ENCODE assay signal across 18 cellular contexts in the genomic region with DNA sequence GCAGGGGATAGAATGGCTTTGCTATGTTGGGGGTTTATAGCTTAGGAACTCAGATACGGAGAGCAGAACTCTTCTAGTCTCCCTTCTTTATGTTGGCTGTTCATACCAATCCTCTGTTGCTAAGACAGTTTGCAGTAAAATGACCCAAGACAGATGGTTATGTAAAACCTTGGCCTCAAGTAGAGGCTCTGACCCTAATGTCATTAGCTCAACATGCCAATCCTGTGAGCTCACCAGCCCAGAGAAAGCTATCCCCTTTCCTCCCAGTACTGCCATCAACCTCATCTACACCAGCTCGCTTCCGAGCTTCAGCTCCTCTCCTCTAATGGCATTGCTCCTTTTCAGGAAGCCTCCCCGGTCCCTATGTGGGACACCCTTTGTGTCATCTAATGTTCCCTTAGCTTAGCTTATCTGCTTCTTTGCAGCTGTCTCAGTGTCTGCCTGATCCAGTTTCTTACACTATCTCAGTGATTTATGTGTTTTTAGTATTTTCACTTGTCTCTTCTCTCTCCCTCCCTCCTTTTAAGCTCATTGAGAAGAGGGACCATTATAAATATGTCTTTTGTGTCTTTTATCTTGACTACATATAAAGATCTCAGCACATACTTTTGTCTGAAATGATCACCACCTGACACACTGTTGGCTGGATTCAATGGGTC.
DNase-seq lines count a peak whose midpoint lies in the region; ATAC-seq, FAIRE-seq and TF ChIP-seq lines count a peak whose summit lies in the region.
"Had no signal": no experiment of that assay in that cellular context is flagged by ENCODE, and none has a peak within 500 bp of the region (broad histone marks: within the 10 kb centered on the region; RNA-seq: fewer than 3 reads in every experiment).

No MANE protein-coding gene starts in this region.

- no peak overlapping the region for H3K4me3 ChIP-seq in bronchial epithelial cell (ENCODE audit: low read depth, low read length)
- H3K4me3 ChIP-seq in aorta (ENCODE audit: low read length in 2 of 2) = no peak overlapping the region
- no peak overlapping the region for H3K4me3 ChIP-seq in prostate gland
- H3K4me3 ChIP-seq: SK-N-MC, suprapubic skin had no signal

- no peak overlapping the region for H3K4me3 Mint-ChIP-seq in activated naive CD8-positive, alpha-beta T cell treated with anti-CD3 and anti-CD28 coated beads, Interleukin-2, amount 50 U/mL, for 24 hours
- H3K4me3 Mint-ChIP-seq: activated naive CD8-positive, alpha-beta T cell; natural killer cell had no signal

- H3K27ac Mint-ChIP-seq in activated naive CD8-positive, alpha-beta T cell treated with anti-CD3 and anti-CD28 coated beads, Interleukin-2, amount 50 U/mL, for 24 hours = no peak overlapping the region
- H3K27ac Mint-ChIP-seq: activated naive CD8-positive, alpha-beta T cell; natural killer cell had no signal

- POLR2A ChIA-PET in GM10248 (lab: Yijun Ruan, JAX) = no interaction called here

- no peaks in the 10 kb centered on the region for H3K36me3 Mint-ChIP-seq in activated naive CD8-positive, alpha-beta T cell treated with anti-CD3 and anti-CD28 coated beads, Interleukin-2, amount 50 U/mL, for 24 hours (ENCODE audit: low read depth)
- H3K36me3 Mint-ChIP-seq: activated naive CD8-positive, alpha-beta T cell; natural killer cell had no signal

- WGBS in aorta, 2 donors = 63 to 75% methylated on average over 4 of the region's 4 CpGs
- WGBS in prostate gland = 84% methylated on average over 4 of the region's 4 CpGs

- H3K9me3 ChIP-seq in aorta (ENCODE audit: control insufficient read depth, low read length) (peaks cover 2% of the 10 kb centered on the region), prostate gland (no peaks in the 10 kb centered on the region)
- H3K9me3 ChIP-seq: suprapubic skin had no signal

- ATAC-seq in aorta (ENCODE audit: low FRiP score) = peak; percentile 65
- no peak for ATAC-seq in activated naive CD8-positive, alpha-beta T cell treated with anti-CD3 and anti-CD28 coated beads, Interleukin-2, amount 50 U/mL, for 24 hours
- ATAC-seq: natural killer cell had no signal

- H3K27me3 ChIP-seq in bronchial epithelial cell (ENCODE audit: control insufficient read depth, insufficient read depth, low read length) = no peaks in the 10 kb centered on the region
- H3K27me3 ChIP-seq in aorta (ENCODE audit: control insufficient read depth in 1 of 2, insufficient read depth in 2 of 2, low read length in 1 of 2) = no peaks in the 10 kb centered on the region
- no peaks in the 10 kb centered on the region for H3K27me3 ChIP-seq in prostate gland (replicated peaks; ENCODE audit: insufficient read depth)
- H3K27me3 ChIP-seq: suprapubic skin had no signal

- DNase-seq in DMS 273 (lab: John Stamatoyannopoulos, UW; ENCODE audit: unreplicated experiment) (peak; percentile 63), DMS 273 treated with DMSO at 0.1 percent for 48 hours (lab: John Stamatoyannopoulos, UW) (no peak), bronchial epithelial cell (ENCODE audit: low read depth) (no peak), iris pigment epithelial cell (ENCODE audit: low read depth) (peak; percentile 38), aorta (peak in 1 of 2 donors; percentile 40), GM10248 (ENCODE audit: extremely low spot score) (no peak), prostate gland (ENCODE audit: low spot score) (no peak)
- no peak for DNase-seq in activated naive CD8-positive, alpha-beta T cell treated with anti-CD3 and anti-CD28 coated beads, Interleukin-2, amount 50 U/mL, for 24 hours
- DNase-seq: Calu3, natural killer cell, NCI-H2081, small intestine had no signal

- H3K4me1 Mint-ChIP-seq in activated naive CD8-positive, alpha-beta T cell treated with anti-CD3 and anti-CD28 coated beads, Interleukin-2, amount 50 U/mL, for 24 hours = no peaks in the 10 kb centered on the region
- H3K4me1 Mint-ChIP-seq: natural killer cell had no signal

- FAIRE-seq in bronchial epithelial cell (lab: Jason Lieb, UNC) = peak; percentile 76
- FAIRE-seq: keratinocyte, small intestine had no signal

- no peaks in the 10 kb centered on the region for H3K9me3 Mint-ChIP-seq in activated naive CD8-positive, alpha-beta T cell treated with anti-CD3 and anti-CD28 coated beads, Interleukin-2, amount 50 U/mL, for 24 hours
- H3K9me3 Mint-ChIP-seq: natural killer cell had no signal

- no peak for TF ChIP-seq POLR2A in prostate gland (IDR thresholded peaks at IDR 0.05)

- intact Hi-C loops in aorta (cut with DNase I) (no loop called here), prostate gland (cut with DNase I) (no loop called here)

- H3K27me3 Mint-ChIP-seq in activated naive CD8-positive, alpha-beta T cell treated with anti-CD3 and anti-CD28 coated beads, Interleukin-2, amount 50 U/mL, for 24 hours = peaks cover 2% of the 10 kb centered on the region
- H3K27me3 Mint-ChIP-seq: activated naive CD8-positive, alpha-beta T cell had no signal

- H3K27ac ChIP-seq in aorta (ENCODE audit: low read depth in 1 of 2, low read length in 2 of 2) (no peak overlapping the region), prostate gland (no peak overlapping the region)
- H3K27ac ChIP-seq: 22Rv1, SK-N-MC, suprapubic skin, VCaP had no signal

- no peaks in the 10 kb centered on the region for H3K36me3 ChIP-seq in bronchial epithelial cell (ENCODE audit: control insufficient read depth, insufficient read depth, low read length)
- no peaks in the 10 kb centered on the region for H3K36me3 ChIP-seq in aorta (ENCODE audit: control insufficient read depth in 1 of 2, insufficient read depth in 2 of 2, low read length in 1 of 2)
- no peaks in the 10 kb centered on the region for H3K36me3 ChIP-seq in prostate gland
- H3K36me3 ChIP-seq: suprapubic skin had no signal

- no peak for TF ChIP-seq CTCF in bronchial epithelial cell (IDR thresholded peaks at IDR 0.05; ENCODE audit: insufficient read depth, low read length, severe bottlenecking)
- TF ChIP-seq CTCF in GM10248 (IDR thresholded peaks at IDR 0.05; ENCODE audit: control extremely low read depth, extremely low read depth, low read depth, missing control alignments) = no peak
- no peak for TF ChIP-seq CTCF in prostate gland (IDR thresholded peaks at IDR 0.05)

- H3K4me1 ChIP-seq in aorta (ENCODE audit: control insufficient read depth in 1 of 2, insufficient read depth in 2 of 2, low read length in 2 of 2) (no peaks in the 10 kb centered on the region), prostate gland (replicated peaks) (no peaks in the 10 kb centered on the region)
- H3K4me1 ChIP-seq: suprapubic skin had no signal

- CTCF ChIA-PET in GM10248 (lab: Yijun Ruan, JAX) = interaction anchor here (1.5 to 2.5 kb wide), 2 partner anchors 16 to 65 kb away, joined by 4 to 9 read pairs; no protein-coding TSS in a partner anchor

Comparison
In these comparisons a context has a peak if more than half of its experiments do, and no peak if none do; other contexts are left out.
1. DNase-seq: peak in DMS 273 (single experiment) and iris pigment epithelial cell (single experiment); none in DMS 273 treated with DMSO at 0.1 percent for 48 hours (single experiment), bronchial epithelial cell (single experiment), GM10248 (single experiment), prostate gland (single experiment) and activated naive CD8-positive, alpha-beta T cell treated with anti-CD3 and anti-CD28 coated beads, Interleukin-2, amount 50 U/mL, for 24 hours (single experiment).